In the genomic region with DNA sequence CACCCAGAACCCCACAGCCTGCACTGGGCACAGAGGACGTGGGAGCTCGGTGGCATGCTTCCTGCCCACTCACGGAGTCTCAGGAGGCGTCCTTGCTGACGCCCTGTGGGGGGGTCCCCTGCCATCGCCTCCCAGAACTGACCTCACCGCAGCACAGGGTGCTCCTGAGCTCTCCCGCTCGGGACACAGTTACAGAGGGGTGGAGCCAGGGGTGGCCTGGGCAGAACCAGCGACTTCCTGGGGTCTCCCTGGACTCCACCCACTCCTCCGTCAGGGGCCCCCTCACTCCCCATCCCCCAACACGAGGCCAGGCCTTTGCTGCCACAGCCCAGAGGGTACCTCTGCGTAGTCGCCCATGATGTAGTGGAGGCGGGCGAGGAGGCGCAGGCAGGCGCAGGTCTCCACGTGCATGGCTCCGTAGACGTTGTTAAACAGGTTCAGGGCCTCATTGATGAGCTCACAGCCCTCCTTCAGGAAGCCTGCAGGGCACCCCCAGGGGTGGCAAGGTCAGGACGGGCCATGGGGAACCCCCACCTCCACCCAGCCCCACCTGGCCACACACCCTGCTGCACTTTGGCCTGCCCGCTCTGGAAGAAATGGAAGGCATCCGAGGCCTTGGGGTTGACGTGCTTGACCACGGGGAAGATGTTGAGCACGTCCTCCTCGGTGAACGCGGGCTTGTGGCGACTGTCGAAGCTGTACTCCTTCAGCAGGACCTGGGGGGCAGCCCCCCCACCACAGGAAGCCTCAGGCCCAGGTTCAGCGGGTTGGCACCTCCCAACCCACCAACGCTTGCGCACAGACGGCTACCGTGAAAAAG, we compare ENCODE assay signal across 16 cellular contexts. TPM values are rescaled to one million over a fixed set of nuclear protein-coding genes. Genes with fewer than 3 reads are reported as not detected.
A peak's percentile ranks its signal among the peaks of the same experiment; 100 is the strongest.
DNase-seq lines count a peak whose midpoint lies in the region; ATAC-seq and TF ChIP-seq lines count a peak whose summit lies in the region.
"Had no signal": no experiment of that assay in that cellular context is flagged by ENCODE, and none has a peak within 500 bp of the region (broad histone marks: within the 10 kb centered on the region; RNA-seq: fewer than 3 reads in every experiment).

No MANE protein-coding gene starts in this region.

- no peaks in the 10 kb centered on the region for H3K9me3 ChIP-seq in RWPE2 (ENCODE audit: severe bottlenecking)

- no peaks in the 10 kb centered on the region for H3K4me1 ChIP-seq in RWPE2 (ENCODE audit: insufficient read depth, poor library complexity, severe bottlenecking)

- no peak for TF ChIP-seq CTCF in RWPE2 (IDR thresholded peaks at IDR 0.05; ENCODE audit: poor library complexity, severe bottlenecking)

- no peaks in the 10 kb centered on the region for H3K9me3 Mint-ChIP-seq in immature natural killer cell
- H3K9me3 Mint-ChIP-seq in stimulated activated effector memory CD8-positive, alpha-beta T cell treated with anti-CD3 and anti-CD28 coated beads, Interleukin-12 subunit alpha, Interleukin-12 subunit beta, amount 100 ng/mL, for 72 hours = no peaks in the 10 kb centered on the region
- H3K9me3 Mint-ChIP-seq: activated CD4-positive, alpha-beta memory T cell treated with anti-CD3 and anti-CD28 coated beads, Interleukin-2, amount 10 ng/mL, durations not matched to agents 7 days and 5 days; activated naive CD8-positive, alpha-beta T cell treated with anti-CD3 and anti-CD28 coated beads for 36 hours; CD8-positive, alpha-beta T cell had no signal

- H3K27me3 ChIP-seq in RWPE2 (ENCODE audit: insufficient read depth, poor library complexity, severe bottlenecking) = no peaks in the 10 kb centered on the region

- peaks cover 6 to 16% of the 10 kb centered on the region in 2 donors for H3K4me1 Mint-ChIP-seq in immature natural killer cell
- H3K4me1 Mint-ChIP-seq in stimulated activated effector memory CD8-positive, alpha-beta T cell treated with anti-CD3 and anti-CD28 coated beads, Interleukin-12 subunit alpha, Interleukin-12 subunit beta, amount 100 ng/mL, for 72 hours = peaks cover 8% of the 10 kb centered on the region
- H3K4me1 Mint-ChIP-seq: activated naive CD8-positive, alpha-beta T cell treated with anti-CD3 and anti-CD28 coated beads for 36 hours had no signal

- ATAC-seq in RWPE2 (ENCODE audit: low read depth) (no peak; the same call in 2 of the 3 replicates), HG03520 (IDR thresholded peaks at IDR 0.05; ENCODE audit: unreplicated experiment) (no peak)
- ATAC-seq in stimulated activated effector memory CD8-positive, alpha-beta T cell treated with anti-CD3 and anti-CD28 coated beads, Interleukin-12 subunit alpha, Interleukin-12 subunit beta, amount 100 ng/mL, for 72 hours = no peak
- ATAC-seq: CD8-positive, alpha-beta T cell had no signal

- H3K4me3 ChIP-seq in RWPE2 (ENCODE audit: severe bottlenecking) = no peak overlapping the region
- H3K4me3 ChIP-seq: SK-N-MC, smooth muscle cell had no signal

- H3K36me3 Mint-ChIP-seq in immature natural killer cell = no peaks in the 10 kb centered on the region
- peaks cover 73% of the 10 kb centered on the region for H3K36me3 Mint-ChIP-seq in stimulated activated effector memory CD8-positive, alpha-beta T cell treated with anti-CD3 and anti-CD28 coated beads, Interleukin-12 subunit alpha, Interleukin-12 subunit beta, amount 100 ng/mL, for 72 hours

- peak; percentile 55 for DNase-seq in activated CD8-positive, alpha-beta memory T cell treated with anti-CD3 and anti-CD28 coated beads for 24 hours
- DNase-seq in activated CD8-positive, alpha-beta memory T cell treated with anti-CD3 and anti-CD28 coated beads, Interleukin-2, amount 50 U/mL, for 4 hours = no peak
- peak; percentile 63 for DNase-seq in RWPE2 (ENCODE audit: low spot score)
- peak; percentile 64 to 73 (median 66) for DNase-seq in immature natural killer cell
- no peak for DNase-seq in stimulated activated effector memory CD8-positive, alpha-beta T cell treated with anti-CD3 and anti-CD28 coated beads, Interleukin-12 subunit alpha, Interleukin-12 subunit beta, amount 100 ng/mL, for 72 hours (ENCODE audit: low spot score in 2 of 2)
- DNase-seq in HUDEP-2 (lab: John Stamatoyannopoulos, UW; ENCODE audit: unreplicated experiment in 76 of 76) = no peak
- no peak for DNase-seq in A172 (ENCODE audit: low spot score)
- DNase-seq: activated CD4-positive, alpha-beta memory T cell treated with anti-CD3 and anti-CD28 coated beads, Interleukin-2, amount 10 ng/mL, durations not matched to agents 7 days and 5 days; activated naive CD8-positive, alpha-beta T cell treated with anti-CD3 and anti-CD28 coated beads for 36 hours; caudate nucleus had no signal

- peaks cover 70% of the 10 kb centered on the region for H3K36me3 ChIP-seq in RWPE2 (ENCODE audit: low read depth)

- peak overlapping the region; percentile 4 to 73 (median 66) for H3K4me3 Mint-ChIP-seq in immature natural killer cell
- peak overlapping the region; percentile 20 for H3K4me3 Mint-ChIP-seq in stimulated activated effector memory CD8-positive, alpha-beta T cell treated with anti-CD3 and anti-CD28 coated beads, Interleukin-12 subunit alpha, Interleukin-12 subunit beta, amount 100 ng/mL, for 72 hours
- H3K4me3 Mint-ChIP-seq: activated CD4-positive, alpha-beta memory T cell treated with anti-CD3 and anti-CD28 coated beads, Interleukin-2, amount 10 ng/mL, durations not matched to agents 7 days and 5 days; activated naive CD8-positive, alpha-beta T cell treated with anti-CD3 and anti-CD28 coated beads for 36 hours; CD8-positive, alpha-beta T cell had no signal

- peaks cover 3 to 7% (median 5%) of the 10 kb centered on the region in 3 donors for H3K27me3 Mint-ChIP-seq in immature natural killer cell (ENCODE audit: low read depth in 3 of 3)
- H3K27me3 Mint-ChIP-seq: activated CD4-positive, alpha-beta memory T cell treated with anti-CD3 and anti-CD28 coated beads, Interleukin-2, amount 10 ng/mL, durations not matched to agents 7 days and 5 days; activated naive CD8-positive, alpha-beta T cell treated with anti-CD3 and anti-CD28 coated beads for 36 hours had no signal

- H3K27ac ChIP-seq in RWPE2 (ENCODE audit: poor library complexity, severe bottlenecking) = no peak overlapping the region
- H3K27ac ChIP-seq: parathyroid adenoma, SK-N-MC had no signal

- H3K27ac Mint-ChIP-seq in immature natural killer cell = peak overlapping the region in 4 of 6 donors; percentile 24 to 65 (median 38)
- H3K27ac Mint-ChIP-seq in stimulated activated effector memory CD8-positive, alpha-beta T cell treated with anti-CD3 and anti-CD28 coated beads, Interleukin-12 subunit alpha, Interleukin-12 subunit beta, amount 100 ng/mL, for 72 hours = peak overlapping the region; percentile 68
- H3K27ac Mint-ChIP-seq: activated CD4-positive, alpha-beta memory T cell treated with anti-CD3 and anti-CD28 coated beads, Interleukin-2, amount 10 ng/mL, durations not matched to agents 7 days and 5 days; CD8-positive, alpha-beta T cell had no signal

RNA-seq across cellular contexts. Expression of a gene that starts 17.8 kb away (rescaled TPM):
- 10 to 100 TPM in 1 of 3 donors, 1 to 10 TPM in 2; 4.6 to 11.6 (median 7.4) TPM for polyA plus RNA-seq in immature natural killer cell
- 52.2 and 55.9 TPM in 2 replicates for total RNA-seq in A172 (2014; rRNA removed; shearing (Covaris generic))

RNA-seq across cellular contexts. Expression of a gene that starts 55.7 kb away (rescaled TPM):
- not detected for polyA plus RNA-seq in immature natural killer cell
- total RNA-seq in A172 (2014; rRNA removed; shearing (Covaris generic)) = not detected in 2 replicates
- total RNA-seq: activated naive CD8-positive, alpha-beta T cell treated with anti-CD3 and anti-CD28 coated beads for 36 hours; mononuclear cell; smooth muscle cell had no signal
- polyA plus RNA-seq: smooth muscle cell had no signal

Comparison
In these comparisons a context has a peak if more than half of its experiments do, and no peak if none do; other contexts are left out.
1. DNase-seq: peak in activated CD8-positive, alpha-beta memory T cell treated with anti-CD3 and anti-CD28 coated beads for 24 hours (single experiment), RWPE2 (single experiment) and immature natural killer cell (3 of 3); none in activated CD8-positive, alpha-beta memory T cell treated with anti-CD3 and anti-CD28 coated beads, Interleukin-2, amount 50 U/mL, for 4 hours (single experiment), stimulated activated effector memory CD8-positive, alpha-beta T cell treated with anti-CD3 and anti-CD28 coated beads, Interleukin-12 subunit alpha, Interleukin-12 subunit beta, amount 100 ng/mL, for 72 hours (0 of 2), HUDEP-2 (0 of 76) and A172 (single experiment).